ENCODE assay signal across 1 cellular context in the genomic region with DNA sequence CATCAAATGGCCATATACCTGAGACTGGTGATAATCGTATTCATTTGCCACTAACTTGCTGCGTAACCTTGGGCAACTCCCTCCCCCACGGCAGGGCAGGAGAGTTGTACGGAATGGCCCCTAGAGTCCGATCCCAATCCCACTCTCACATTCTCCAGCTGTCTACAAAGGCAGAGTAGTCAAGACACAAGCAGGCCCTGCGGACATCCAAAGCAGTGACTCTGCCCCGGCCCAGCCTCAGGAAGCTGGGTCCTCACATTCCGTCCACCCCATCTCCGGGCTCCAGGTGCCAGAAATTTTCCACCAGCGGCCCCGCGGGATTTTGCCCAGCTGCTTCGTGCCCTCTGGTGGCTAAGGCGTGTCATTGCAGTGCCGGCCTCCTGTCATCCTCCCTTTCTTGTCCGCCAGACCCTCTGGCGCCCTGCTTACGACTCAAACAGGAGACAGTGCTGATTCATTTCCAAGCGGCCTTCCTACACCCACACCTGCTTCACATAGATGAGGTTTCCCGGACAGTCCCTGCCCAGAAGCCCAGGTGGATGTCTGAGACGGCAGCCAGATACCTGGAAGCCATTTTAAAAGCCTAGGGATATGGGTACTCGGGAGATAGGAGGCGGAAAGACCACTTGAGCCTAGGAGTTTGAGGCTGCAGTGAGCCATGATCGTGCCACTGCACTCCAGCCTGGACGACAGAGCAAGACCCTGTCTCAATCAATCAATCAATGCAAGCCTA.
TF ChIP-seq lines count a peak whose summit lies in the region.

No MANE protein-coding gene starts in this region.

TF ChIP-seq in HEK293, 187 proteins besides CTCF, POLR2A, EP300 and RAD21 (continued from another document):
- TF ChIP-seq, protein P1, sequence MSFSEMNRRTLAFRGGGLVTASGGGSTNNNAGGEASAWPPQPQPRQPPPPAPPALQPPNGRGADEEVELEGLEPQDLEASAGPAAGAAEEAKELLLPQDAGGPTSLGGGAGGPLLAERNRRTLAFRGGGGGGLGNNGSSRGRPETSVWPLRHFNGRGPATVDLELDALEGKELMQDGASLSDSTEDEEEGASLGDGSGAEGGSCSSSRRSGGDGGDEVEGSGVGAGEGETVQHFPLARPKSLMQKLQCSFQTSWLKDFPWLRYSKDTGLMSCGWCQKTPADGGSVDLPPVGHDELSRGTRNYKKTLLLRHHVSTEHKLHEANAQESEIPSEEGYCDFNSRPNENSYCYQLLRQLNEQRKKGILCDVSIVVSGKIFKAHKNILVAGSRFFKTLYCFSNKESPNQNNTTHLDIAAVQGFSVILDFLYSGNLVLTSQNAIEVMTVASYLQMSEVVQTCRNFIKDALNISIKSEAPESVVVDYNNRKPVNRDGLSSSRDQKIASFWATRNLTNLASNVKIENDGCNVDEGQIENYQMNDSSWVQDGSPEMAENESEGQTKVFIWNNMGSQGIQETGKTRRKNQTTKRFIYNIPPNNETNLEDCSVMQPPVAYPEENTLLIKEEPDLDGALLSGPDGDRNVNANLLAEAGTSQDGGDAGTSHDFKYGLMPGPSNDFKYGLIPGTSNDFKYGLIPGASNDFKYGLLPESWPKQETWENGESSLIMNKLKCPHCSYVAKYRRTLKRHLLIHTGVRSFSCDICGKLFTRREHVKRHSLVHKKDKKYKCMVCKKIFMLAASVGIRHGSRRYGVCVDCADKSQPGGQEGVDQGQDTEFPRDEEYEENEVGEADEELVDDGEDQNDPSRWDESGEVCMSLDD (tag by site-specific recombination; IDR thresholded peaks at IDR 0.05), result no peak
- peak; percentile 49 for TF ChIP-seq ZNF341 (tag by site-specific recombination; IDR thresholded peaks at IDR 0.05; ENCODE audit: low read depth)
